Comparison of ENCODE assay signal across 9 cellular contexts in genomic region chr2:136057023-136057801, GRCh38.
A peak's percentile ranks its signal among the peaks of the same experiment; 100 is the strongest.
DNase-seq lines count a peak whose midpoint lies in the region; ATAC-seq and TF ChIP-seq lines count a peak whose summit lies in the region.
"Had no signal": no experiment of that assay in that cellular context is flagged by ENCODE, and none has a peak within 500 bp of the region (broad histone marks: within the 10 kb centered on the region; RNA-seq: fewer than 3 reads in every experiment).

No MANE protein-coding gene starts in this region.

- H3K36me3 ChIP-seq in GM23248 (ENCODE audit: low read depth) = no peaks in the 10 kb centered on the region

- H4K20me1 ChIP-seq in GM23248 (ENCODE audit: insufficient read depth) = no peaks in the 10 kb centered on the region

- H3K9ac ChIP-seq in GM23248 = no peak overlapping the region

- peaks cover 16% of the 10 kb centered on the region for H3K9me3 Mint-ChIP-seq in T-helper 1 cell treated with Interleukin-12 subunit alpha and Interleukin-12 subunit beta and Interleukin-4 antibody, amounts not matched to agents 30 μg/mL and 1 μg/mL, for 36 hours

- H3K4me3 ChIP-seq in GM23248 = no peak overlapping the region

- peak; percentile 45 for ATAC-seq in GM18870 (IDR thresholded peaks at IDR 0.05; ENCODE audit: unreplicated experiment)
- ATAC-seq in HG02623 (IDR thresholded peaks at IDR 0.05; ENCODE audit: unreplicated experiment) = peak; percentile 39

- H3F3A ChIP-seq in GM23248 (ENCODE audit: insufficient read depth) = no peaks in the 10 kb centered on the region

- H3K4me3 Mint-ChIP-seq in T-helper 1 cell treated with Interleukin-12 subunit alpha and Interleukin-12 subunit beta and Interleukin-4 antibody, amounts not matched to agents 30 μg/mL and 1 μg/mL, for 36 hours = peak overlapping the region; percentile 64

- H3K27ac ChIP-seq in GM23248 = no peak overlapping the region

- no peak overlapping the region for H3K4me2 ChIP-seq in GM23248 (ENCODE audit: unreplicated experiment)

- WGBS in GM23248 (ENCODE audit: low coverage in 1 of 2, low lambda C conversion rate in 2 of 2, missing lambda C conversion rate in 2 of 2), 2 experiments = 40 to 53% methylated on average over 6 of the region's 6 CpGs

- peak; percentile 52 for DNase-seq in stimulated activated CD4-positive, alpha-beta T cell treated with anti-CD3 and anti-CD28 coated beads, Interleukin-15, amount 100 ng/mL, for 24 hours
- DNase-seq in GM13976 (ENCODE audit: low spot score) = no peak
- no peak for DNase-seq in GM23248
- DNase-seq in D341Med (ENCODE audit: low spot score) = no peak
- DNase-seq in NCI-H1092 treated with DMSO at 0.1 percent for 48 hours (lab: John Stamatoyannopoulos, UW) = no peak
- DNase-seq: dermis blood vessel endothelial cell had no signal

- peaks cover 73% of the 10 kb centered on the region for H3K4me1 Mint-ChIP-seq in T-helper 1 cell treated with Interleukin-12 subunit alpha and Interleukin-12 subunit beta and Interleukin-4 antibody, amounts not matched to agents 30 μg/mL and 1 μg/mL, for 36 hours (ENCODE audit: low read depth)

- no peaks in the 10 kb centered on the region for H3K27me3 Mint-ChIP-seq in T-helper 1 cell treated with Interleukin-12 subunit alpha and Interleukin-12 subunit beta and Interleukin-4 antibody, amounts not matched to agents 30 μg/mL and 1 μg/mL, for 36 hours (ENCODE audit: low read depth)

- no peaks in the 10 kb centered on the region for H3K9me3 ChIP-seq in GM23248 (ENCODE audit: low read depth)

- no peaks in the 10 kb centered on the region for H3K9me2 ChIP-seq in GM23248 (ENCODE audit: insufficient read depth)

- H3K27ac Mint-ChIP-seq in T-helper 1 cell treated with Interleukin-12 subunit alpha and Interleukin-12 subunit beta and Interleukin-4 antibody, amounts not matched to agents 30 μg/mL and 1 μg/mL, for 36 hours = peak overlapping the region; percentile 96

- in situ Hi-C loops in GM13976 (cut with MboI; ENCODE audit: low sequenced_read_pairs, unreplicated experiment) = no loop called here
- in situ Hi-C loops in GM23248 (cut with MboI) = no loop called here

- H3K79me2 ChIP-seq in GM23248 (ENCODE audit: insufficient read depth) = no peaks in the 10 kb centered on the region

- no peaks in the 10 kb centered on the region for H3K4me1 ChIP-seq in GM23248 (ENCODE audit: insufficient read depth)

- H2AFZ ChIP-seq in GM23248 = no peak overlapping the region

- H3K27me3 ChIP-seq in GM23248 (replicated peaks; ENCODE audit: insufficient read depth) = no peaks in the 10 kb centered on the region

- TF ChIP-seq CTCF in GM13976 (IDR thresholded peaks at IDR 0.05; ENCODE audit: borderline replicate concordance, control extremely low read depth, extremely low read depth, insufficient read depth, missing control alignments) = no peak

- H3K36me3 Mint-ChIP-seq in T-helper 1 cell treated with Interleukin-12 subunit alpha and Interleukin-12 subunit beta and Interleukin-4 antibody, amounts not matched to agents 30 μg/mL and 1 μg/mL, for 36 hours (ENCODE audit: low read depth) = peaks cover 20% of the 10 kb centered on the region
